ENCODE assay signal across 11 cellular contexts in genomic region chr12:114457620-114458019, GRCh38. TPM values are rescaled to one million over a fixed set of nuclear protein-coding genes. Genes with fewer than 3 reads are reported as not detected.
"Had no signal": no experiment of that assay in that cellular context is flagged by ENCODE, and none has a peak within 500 bp of the region (broad histone marks: within the 10 kb centered on the region; RNA-seq: fewer than 3 reads in every experiment).

No MANE protein-coding gene starts in this region.

- H3K9me3 ChIP-seq: HAP-1 had no signal

- H3K4me2 ChIP-seq: GM23338 had no signal

- H3K4me3 Mint-ChIP-seq: GM23338, H9, HFFc6 had no signal

- H3K9ac ChIP-seq: GM23248 had no signal

- ATAC-seq: GM23338, HCT116 had no signal

- H3K27ac ChIP-seq: GM23248 had no signal

- H3K4me1 Mint-ChIP-seq: GM23338, H9 had no signal

- H3K9me3 Mint-ChIP-seq: GM23338, H9, HFFc6 had no signal

- H3K4me3 ChIP-seq: GM23248, GM23338, HAP-1 had no signal

- H2AFZ ChIP-seq: GM23248, GM23338 had no signal

- H3K36me3 ChIP-seq: HAP-1 had no signal

- H3K27ac Mint-ChIP-seq: GM23338, H9, HFFc6 had no signal

- DNase-seq: GM23248, GOT3, H7, H9, HCEC 1CT, HFFc6 had no signal

RNA-seq across cellular contexts. Expression of gene TBX5, which starts 51.7 kb away (rescaled TPM):
- total RNA-seq: H1, H4, H7, H9 had no signal
- polyA plus RNA-seq: GM23338 had no signal
